ENCODE assay signal across 10 cellular contexts in the genomic region with DNA sequence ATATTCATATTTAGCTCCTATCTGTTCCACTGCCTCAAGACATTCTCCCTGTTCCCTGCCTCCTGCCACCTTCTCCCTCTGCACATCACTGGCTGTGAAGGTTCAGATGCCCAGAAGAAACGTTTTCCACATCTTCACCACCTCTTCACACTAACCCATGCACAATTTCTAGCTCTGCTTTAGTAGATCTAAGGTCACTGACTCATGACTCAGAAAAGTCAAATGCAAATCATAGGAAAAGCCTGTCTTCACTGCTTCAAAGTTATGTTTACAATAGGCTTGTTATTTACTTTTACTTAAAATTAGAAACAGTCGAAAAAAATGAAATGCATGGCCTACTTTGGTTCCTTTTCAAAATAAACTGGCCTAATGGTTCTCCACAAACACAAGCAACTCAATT. TPM values are rescaled to one million over a fixed set of nuclear protein-coding genes. Genes with fewer than 3 reads are reported as not detected.
DNase-seq lines count a peak whose midpoint lies in the region; ATAC-seq, FAIRE-seq and TF ChIP-seq lines count a peak whose summit lies in the region.
"Had no signal": no experiment of that assay in that cellular context is flagged by ENCODE, and none has a peak within 500 bp of the region (broad histone marks: within the 10 kb centered on the region; RNA-seq: fewer than 3 reads in every experiment).

No MANE protein-coding gene starts in this region.

- intact Hi-C loops in Right ventricle myocardium inferior (cut with DNase I): no loop called here
- intact Hi-C loops in aorta (cut with DNase I): loop anchor here in 1 of 2 donors (5.0 kb wide), 1 partner anchor 40 kb away; a partner anchor contains a TSS

- H4K20me1 ChIP-seq in astrocyte (ENCODE audit: insufficient read depth, low read length): peaks cover 21% of the 10 kb centered on the region

- H3K27me3 Mint-ChIP-seq in astrocyte (ENCODE audit: low read depth, unreplicated experiment): no peaks in the 10 kb centered on the region

- H3K9me3 ChIP-seq in astrocyte (ENCODE audit: insufficient read depth, low read depth, low read length): no peaks in the 10 kb centered on the region
- no peaks in the 10 kb centered on the region for H3K9me3 ChIP-seq in aorta (ENCODE audit: control insufficient read depth, low read length)

- peak; percentile 47 for FAIRE-seq in astrocyte (lab: Jason Lieb, UNC)

- H3K4me3 ChIP-seq in astrocyte (ENCODE audit: insufficient read depth, low read depth, low read length) (peak overlapping the region; percentile 80), aorta (ENCODE audit: low read length in 2 of 2) (no peak overlapping the region)

- H2AFZ ChIP-seq in astrocyte (ENCODE audit: low read depth, low read length): no peak overlapping the region

- peak overlapping the region; percentile 73 for H3K4me3 Mint-ChIP-seq in astrocyte (ENCODE audit: unreplicated experiment)
- H3K4me3 Mint-ChIP-seq: T-helper 1 cell treated with Interleukin-12 subunit alpha and Interleukin-12 subunit beta and Interleukin-4 antibody, amounts not matched to agents 30 μg/mL and 1 μg/mL, for 36 hours had no signal

- H3K4me1 Mint-ChIP-seq in astrocyte (ENCODE audit: low read depth, unreplicated experiment): peaks cover 14% of the 10 kb centered on the region

- peaks cover 72% of the 10 kb centered on the region for H3K79me2 ChIP-seq in astrocyte (ENCODE audit: insufficient read depth, low read length)

- ATAC-seq in Right ventricle myocardium inferior (no peak), aorta (ENCODE audit: low FRiP score) (no peak)

- H3K27ac ChIP-seq in 22Rv1 (peak overlapping the region; percentile 46), astrocyte (ENCODE audit: low read depth, low read length) (peak overlapping the region; percentile 95), aorta (ENCODE audit: low read depth in 1 of 2, low read length in 2 of 2) (peak overlapping the region in 1 of 2 donors; percentile 65)

- H3K36me3 Mint-ChIP-seq in astrocyte (ENCODE audit: low read depth, unreplicated experiment): peaks cover 5% of the 10 kb centered on the region

- peak overlapping the region; percentile 37 for H3K27ac Mint-ChIP-seq in astrocyte (ENCODE audit: unreplicated experiment)
- H3K27ac Mint-ChIP-seq: T-helper 1 cell treated with Interleukin-12 subunit alpha and Interleukin-12 subunit beta and Interleukin-4 antibody, amounts not matched to agents 30 μg/mL and 1 μg/mL, for 36 hours had no signal

- H3K4me1 ChIP-seq in astrocyte (ENCODE audit: insufficient read depth, low read length): peaks cover 17% of the 10 kb centered on the region
- peaks cover 0 to 5% of the 10 kb centered on the region in 2 donors for H3K4me1 ChIP-seq in aorta (ENCODE audit: control insufficient read depth in 1 of 2, insufficient read depth in 2 of 2, low read length in 2 of 2)

- peak overlapping the region; percentile 94 for H3K4me2 ChIP-seq in astrocyte (ENCODE audit: low read length)

- WGBS in aorta, 2 donors: 3 to 4% methylated on average over 2 of the region's 2 CpGs

- TF ChIP-seq CTCF in 22Rv1 (IDR thresholded peaks at IDR 0.05) (no peak), astrocyte (IDR thresholded peaks at IDR 0.05; ENCODE audit: insufficient read depth, low read depth, low read length) (no peak)

- H3K9ac ChIP-seq in astrocyte (ENCODE audit: low read length): peak overlapping the region; percentile 96

- peak; percentile 58 for DNase-seq in H4 (ENCODE audit: low spot score)
- DNase-seq in astrocyte (ENCODE audit: low read depth): no peak
- peak; percentile 68 for DNase-seq in kidney tubule cell (ENCODE audit: low spot score)
- no peak for DNase-seq in SW 1271 (lab: John Stamatoyannopoulos, UW)
- DNase-seq in stimulated activated CD8-positive, alpha-beta memory T cell treated with anti-CD3 and anti-CD28 coated beads, Interleukin-4, amount 100 ng/mL, for 48 hours: no peak
- DNase-seq in Right ventricle myocardium inferior (ENCODE audit: missing footprints): no peak
- no peak for DNase-seq in aorta
- DNase-seq: AML-193 had no signal

- H3K27me3 ChIP-seq in astrocyte (ENCODE audit: insufficient read depth, low read length) (no peaks in the 10 kb centered on the region), aorta (ENCODE audit: control insufficient read depth in 1 of 2, insufficient read depth in 2 of 2, low read length in 1 of 2) (no peaks in the 10 kb centered on the region)

- peaks cover 2% of the 10 kb centered on the region for H3K36me3 ChIP-seq in astrocyte (ENCODE audit: insufficient read depth, low read length)
- H3K36me3 ChIP-seq in aorta (ENCODE audit: control insufficient read depth in 1 of 2, insufficient read depth in 2 of 2, low read length in 1 of 2): no peaks in the 10 kb centered on the region

- H3K9me3 Mint-ChIP-seq in astrocyte (ENCODE audit: unreplicated experiment): no peaks in the 10 kb centered on the region
- H3K9me3 Mint-ChIP-seq: T-helper 1 cell treated with Interleukin-12 subunit alpha and Interleukin-12 subunit beta and Interleukin-4 antibody, amounts not matched to agents 30 μg/mL and 1 μg/mL, for 36 hours had no signal

RNA-seq across cellular contexts. Expression of a gene that starts 2.5 kb away (rescaled TPM):
- total RNA-seq in H4 (2014; rRNA removed; shearing (Covaris generic)): 114 and 128 TPM in 2 replicates
- total RNA-seq in astrocyte: 98.3 and 116 TPM in 2 replicates
- total RNA-seq in Right ventricle myocardium inferior: 15.0 TPM
- total RNA-seq in aorta: 10 to 100 TPM; 48.1 to 71.9 TPM
- 10 to 100 TPM; 30.8 to 40.7 TPM for polyA plus RNA-seq in aorta

RNA-seq across cellular contexts. Expression of a gene that starts 39.4 kb away (rescaled TPM):
- 41.0 and 73.1 TPM in 2 replicates for total RNA-seq in H4 (2014; rRNA removed; shearing (Covaris generic))
- total RNA-seq in astrocyte: 100 and 123 TPM in 2 replicates
- 8.5 TPM for total RNA-seq in Right ventricle myocardium inferior
- 10 to 100 TPM; 23.8 to 25.9 TPM for total RNA-seq in aorta
- 1 to 10 TPM; 4.9 to 7.1 TPM for polyA plus RNA-seq in aorta

RNA-seq across cellular contexts. Expression of a gene that starts 41.1 kb away (rescaled TPM):
- total RNA-seq in H4 (2014; rRNA removed; shearing (Covaris generic)): 16.7 and 23.3 TPM in 2 replicates
- total RNA-seq in astrocyte (26.3 and 34.7 TPM in 2 replicates), Right ventricle myocardium inferior (3.9 TPM), aorta (10 to 100 TPM; 13.5 to 17.1 TPM)
- polyA plus RNA-seq in aorta: 1 to 10 TPM; 3.1 to 5.5 TPM

Comparison
In these comparisons a context has a peak if more than half of its experiments do, and no peak if none do; other contexts are left out.
1. DNase-seq: peak in H4 (single experiment) and kidney tubule cell (single experiment); none in astrocyte (single experiment), SW 1271 (0 of 2), stimulated activated CD8-positive, alpha-beta memory T cell treated with anti-CD3 and anti-CD28 coated beads, Interleukin-4, amount 100 ng/mL, for 48 hours (single experiment), Right ventricle myocardium inferior (single experiment) and aorta (0 of 2).